Comparison of ENCODE assay signal across 24 cellular contexts in the genomic region with DNA sequence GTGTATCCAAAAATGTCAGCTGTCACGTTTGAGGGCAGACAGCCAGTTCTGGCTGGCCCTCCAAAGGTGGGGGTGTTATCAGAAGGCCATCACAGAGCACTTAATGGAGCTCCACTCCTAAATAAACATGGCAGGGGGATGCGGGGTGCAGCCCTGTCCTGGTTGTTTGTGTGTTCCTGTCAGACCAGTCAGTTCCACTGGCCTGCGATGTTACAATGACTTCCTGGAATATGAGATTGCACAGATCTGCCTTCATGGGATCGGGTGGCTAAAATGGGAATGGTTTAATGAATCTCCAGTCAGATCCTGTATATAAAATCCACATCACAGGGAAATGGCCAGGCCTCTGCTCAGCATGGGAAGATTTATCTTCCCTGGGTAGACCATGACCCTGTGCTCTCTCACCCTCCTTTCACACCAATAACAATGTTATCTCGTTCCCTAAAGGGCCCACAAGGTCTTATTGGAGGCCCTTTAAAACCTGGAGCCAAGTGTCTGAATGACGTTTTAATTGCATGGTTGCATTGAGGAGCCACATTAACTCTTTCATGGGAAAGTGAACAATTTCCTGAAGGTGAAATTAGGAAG.
"Had no signal": no experiment of that assay in that cellular context is flagged by ENCODE, and none has a peak within 500 bp of the region (broad histone marks: within the 10 kb centered on the region; RNA-seq: fewer than 3 reads in every experiment).

No MANE protein-coding gene starts in this region.

- H3K4me3 ChIP-seq: breast epithelium, left ventricle myocardium inferior, lung, pancreas, prostate gland, sigmoid colon, suprapubic skin, tibial artery had no signal

- ATAC-seq: activated naive CD4-positive, alpha-beta T cell treated with anti-CD3 and anti-CD28 coated beads, Interleukin-2, amount 50 U/mL, for 72 hours; activated T-cell treated with anti-CD3 and anti-CD28 coated beads, Interleukin-2, amount 50 U/mL, for 72 hours; pancreas; stimulated activated memory B cell treated with anti-CD40 and anti-IgM and Interleukin-4, amounts not matched to agents 10 μg/mL and 1 μg/mL and 100 μg/mL, for 72 hours had no signal

- H3K27me3 ChIP-seq: breast epithelium, pancreas, sigmoid colon, suprapubic skin, tibial artery had no signal

- DNase-seq: activated CD4-positive, alpha-beta T cell treated with anti-CD3 and anti-CD28 coated beads for 4 hours; activated CD4-positive, alpha-beta T cell treated with anti-CD3 and anti-CD28 coated beads, Interleukin-2, amount 50 U/mL, for 4 hours; activated CD4-positive, CD25-positive, alpha-beta regulatory T cell; activated naive CD4-positive, alpha-beta T cell; activated T-cell treated with anti-CD3 and anti-CD28 coated beads for 4 hours; activated T-cell treated with anti-CD3 and anti-CD28 coated beads, Interleukin-2, amount 50 U/mL, for 72 hours; dermis blood vessel endothelial cell; effector CD4-positive, alpha-beta T cell; left ventricle myocardium inferior; naive B cell; nucleus accumbens; pancreas; retina; sigmoid colon; small intestine; stimulated activated CD4-positive, alpha-beta T cell treated with anti-CD3 and anti-CD28 coated beads, Interleukin-4, amount 100 ng/mL, for 24 hours; tibial artery had no signal

- H3K4me1 ChIP-seq: breast epithelium, left ventricle myocardium inferior, pancreas, prostate gland, suprapubic skin, tibial artery had no signal

- H3K27ac ChIP-seq: breast epithelium, epithelial cell of prostate, left ventricle myocardium inferior, pancreas, prostate gland, sigmoid colon, suprapubic skin, tibial artery had no signal

- H3K9me3 ChIP-seq: breast epithelium, left ventricle myocardium inferior, pancreas, prostate gland, sigmoid colon, suprapubic skin, tibial artery had no signal

- H3K36me3 ChIP-seq: breast epithelium, left ventricle myocardium inferior, pancreas, prostate gland, sigmoid colon, suprapubic skin, tibial artery had no signal
